8 cellular contexts compared by ENCODE assay signal in genomic region chr16:75065149-75065807, GRCh38. TPM values are rescaled to one million over a fixed set of nuclear protein-coding genes. Genes with fewer than 3 reads are reported as not detected.
DNase-seq lines count a peak whose midpoint lies in the region; ATAC-seq, FAIRE-seq and TF ChIP-seq lines count a peak whose summit lies in the region.

No MANE protein-coding gene starts in this region.

- H3K36me3 ChIP-seq in mucosa of stomach (ENCODE audit: control insufficient read depth, insufficient read depth, low read length) (no peaks in the 10 kb centered on the region), upper lobe of right lung (no peaks in the 10 kb centered on the region)

- H3K27me3 ChIP-seq in mucosa of stomach (ENCODE audit: control insufficient read depth, insufficient read depth, low read length) = no peaks in the 10 kb centered on the region
- no peaks in the 10 kb centered on the region for H3K27me3 ChIP-seq in upper lobe of right lung

- peak overlapping the region; percentile 56 for H3K4me3 ChIP-seq in mucosa of stomach (ENCODE audit: low read length)
- H3K4me3 ChIP-seq in upper lobe of right lung = no peak overlapping the region

- H3K27ac ChIP-seq in upper lobe of right lung = peak overlapping the region; percentile 73

- peak overlapping the region; percentile 79 for H3K9ac ChIP-seq in mucosa of stomach (ENCODE audit: low read length)

- peak; percentile 67 for ATAC-seq in upper lobe of right lung
- no peak for ATAC-seq in HG03039 (IDR thresholded peaks at IDR 0.05; ENCODE audit: unreplicated experiment)

- FAIRE-seq in RCC 7860 (lab: Jason Lieb, UNC) = no peak

- H3K4me1 ChIP-seq in mucosa of stomach (ENCODE audit: control insufficient read depth, insufficient read depth, low read length) (peaks cover 70% of the 10 kb centered on the region), upper lobe of right lung (peaks cover 30% of the 10 kb centered on the region)

- H3K9me3 ChIP-seq in mucosa of stomach (ENCODE audit: control insufficient read depth, low read length) = no peaks in the 10 kb centered on the region
- H3K9me3 ChIP-seq in upper lobe of right lung = no peaks in the 10 kb centered on the region

- peak; percentile 17 for DNase-seq in activated T-cell treated with anti-CD3 and anti-CD28 coated beads for 1 hour (ENCODE audit: low read depth)
- no peak for DNase-seq in activated T-cell treated with anti-CD3 and anti-CD28 coated beads for 4 hours
- DNase-seq in activated T-cell treated with anti-CD3 and anti-CD28 coated beads, Interleukin-2, amount 50 U/mL, for 48 hours = peak; percentile 49 to 56
- DNase-seq in upper lobe of right lung = no peak
- no peak for DNase-seq in RCC 7860 (ENCODE audit: low spot score)
- no peak for DNase-seq in NCI-H1105 treated with DMSO at 0.1 percent for 48 hours (lab: John Stamatoyannopoulos, UW)

- intact Hi-C loops in upper lobe of right lung (cut with DNase I) = no loop called here

- no peak for TF ChIP-seq CTCF in upper lobe of right lung (IDR thresholded peaks at IDR 0.05)

RNA-seq across cellular contexts. Expression of gene LDHD, which starts 51.3 kb away (rescaled TPM):
- 10.7 TPM for total RNA-seq in upper lobe of right lung

Comparison
In these comparisons a context has a peak if more than half of its experiments do, and no peak if none do; other contexts are left out.
1. DNase-seq: peak in activated T-cell treated with anti-CD3 and anti-CD28 coated beads for 1 hour (single experiment) and activated T-cell treated with anti-CD3 and anti-CD28 coated beads, Interleukin-2, amount 50 U/mL, for 48 hours (2 of 2); none in activated T-cell treated with anti-CD3 and anti-CD28 coated beads for 4 hours (single experiment), upper lobe of right lung (single experiment), RCC 7860 (single experiment) and NCI-H1105 treated with DMSO at 0.1 percent for 48 hours (single experiment).